1 cellular context compared by ENCODE assay signal in genomic region chr10:58515296-58515956, GRCh38.
TF ChIP-seq lines count a peak whose summit lies in the region.

No MANE protein-coding gene starts in this region.

TF ChIP-seq in IMR-90, 13 proteins besides CTCF, POLR2A, EP300 and RAD21:
- TF ChIP-seq MXI1 (IDR thresholded peaks at IDR 0.05; ENCODE audit: borderline replicate concordance, low read depth, low read length) (no peak), BHLHE40 (IDR thresholded peaks at IDR 0.05; ENCODE audit: low read depth, low read length) (no peak)
